In genomic region chr12:124389537-124390441, GRCh38 we compare ENCODE assay signal across 8 cellular contexts.
DNase-seq lines count a peak whose midpoint lies in the region; ATAC-seq and TF ChIP-seq lines count a peak whose summit lies in the region.

No MANE protein-coding gene starts in this region.

- H3K4me1 ChIP-seq in mucosa of stomach (ENCODE audit: control insufficient read depth, insufficient read depth, low read length): peaks cover 74% of the 10 kb centered on the region
- peaks cover 75 to 98% (median 83%) of the 10 kb centered on the region in 4 donors for H3K4me1 ChIP-seq in upper lobe of left lung

- no peak for ATAC-seq in central memory CD8-positive, alpha-beta T cell (replicated peaks; ENCODE audit: extremely low read depth, poor library complexity, severe bottlenecking)
- ATAC-seq in upper lobe of left lung (ENCODE audit: low FRiP score in 2 of 2): peak in 1 of 2 donors; percentile 0
- ATAC-seq in GM19397 (IDR thresholded peaks at IDR 0.05; ENCODE audit: unreplicated experiment): no peak

- peaks cover 30% of the 10 kb centered on the region for H3K4me1 Mint-ChIP-seq in activated naive CD8-positive, alpha-beta T cell (ENCODE audit: low read depth)
- H3K4me1 Mint-ChIP-seq in activated naive CD8-positive, alpha-beta T cell treated with anti-CD3 and anti-CD28 coated beads for 36 hours: peaks cover 36% of the 10 kb centered on the region
- H3K4me1 Mint-ChIP-seq in central memory CD8-positive, alpha-beta T cell: peaks cover 43% of the 10 kb centered on the region

- TF ChIP-seq EP300 in upper lobe of left lung (IDR thresholded peaks at IDR 0.05): no peak

- no peaks in the 10 kb centered on the region for H3K9me3 Mint-ChIP-seq in activated naive CD8-positive, alpha-beta T cell (ENCODE audit: low read depth)
- H3K9me3 Mint-ChIP-seq in activated naive CD8-positive, alpha-beta T cell treated with anti-CD3 and anti-CD28 coated beads for 36 hours: no peaks in the 10 kb centered on the region
- no peaks in the 10 kb centered on the region for H3K9me3 Mint-ChIP-seq in central memory CD8-positive, alpha-beta T cell

- 52 to 85% methylated on average over 8 to 21 of the region's 27 CpGs for WGBS in upper lobe of left lung, 2 donors

- H3K9ac ChIP-seq in mucosa of stomach (ENCODE audit: low read length): peak overlapping the region; percentile 45

- H3K36me3 ChIP-seq in mucosa of stomach (ENCODE audit: control insufficient read depth, insufficient read depth, low read length): peaks cover 1% of the 10 kb centered on the region
- H3K36me3 ChIP-seq in upper lobe of left lung: peaks cover 0 to 29% (median 19%) of the 10 kb centered on the region in 4 donors

- H3K9me3 ChIP-seq in mucosa of stomach (ENCODE audit: control insufficient read depth, low read length): no peaks in the 10 kb centered on the region
- no peaks in the 10 kb centered on the region for H3K9me3 ChIP-seq in upper lobe of left lung

- no peak overlapping the region for H3K27ac Mint-ChIP-seq in activated naive CD8-positive, alpha-beta T cell
- no peak overlapping the region for H3K27ac Mint-ChIP-seq in activated naive CD8-positive, alpha-beta T cell treated with anti-CD3 and anti-CD28 coated beads for 36 hours
- peak overlapping the region; percentile 82 for H3K27ac Mint-ChIP-seq in central memory CD8-positive, alpha-beta T cell (ENCODE audit: low read depth)

- H3K36me3 Mint-ChIP-seq in activated naive CD8-positive, alpha-beta T cell: no peaks in the 10 kb centered on the region
- H3K36me3 Mint-ChIP-seq in activated naive CD8-positive, alpha-beta T cell treated with anti-CD3 and anti-CD28 coated beads for 36 hours: peaks cover 6% of the 10 kb centered on the region
- H3K36me3 Mint-ChIP-seq in central memory CD8-positive, alpha-beta T cell (ENCODE audit: insufficient read depth): peaks cover 21% of the 10 kb centered on the region

- DNase-seq in activated naive CD8-positive, alpha-beta T cell treated with anti-CD3 and anti-CD28 coated beads for 36 hours: no peak
- no peak for DNase-seq in central memory CD8-positive, alpha-beta T cell (ENCODE audit: low spot score in 2 of 2)
- DNase-seq in upper lobe of left lung (no peak), H4 (ENCODE audit: low spot score) (no peak), dermis blood vessel endothelial cell (no peak)

- TF ChIP-seq POLR2A in upper lobe of left lung (IDR thresholded peaks at IDR 0.05): no peak

- peak overlapping the region; percentile 58 for H3K4me3 Mint-ChIP-seq in activated naive CD8-positive, alpha-beta T cell
- H3K4me3 Mint-ChIP-seq in activated naive CD8-positive, alpha-beta T cell treated with anti-CD3 and anti-CD28 coated beads for 36 hours: no peak overlapping the region
- H3K4me3 Mint-ChIP-seq in central memory CD8-positive, alpha-beta T cell: peak overlapping the region; percentile 64

- H3K27me3 ChIP-seq in mucosa of stomach (ENCODE audit: control insufficient read depth, insufficient read depth, low read length) (no peaks in the 10 kb centered on the region), upper lobe of left lung (no peaks in the 10 kb centered on the region)

- H3K4me3 ChIP-seq in mucosa of stomach (ENCODE audit: low read length) (no peak overlapping the region), upper lobe of left lung (peak overlapping the region in 3 of 4 donors; percentile 44 to 63 (median 55))

- H3K27me3 Mint-ChIP-seq in activated naive CD8-positive, alpha-beta T cell: no peaks in the 10 kb centered on the region
- H3K27me3 Mint-ChIP-seq in activated naive CD8-positive, alpha-beta T cell treated with anti-CD3 and anti-CD28 coated beads for 36 hours: no peaks in the 10 kb centered on the region
- H3K27me3 Mint-ChIP-seq in central memory CD8-positive, alpha-beta T cell: no peaks in the 10 kb centered on the region

- H3K27ac ChIP-seq in upper lobe of left lung: peak overlapping the region; percentile 89 to 95 (median 90)

- no peak for TF ChIP-seq CTCF in upper lobe of left lung (IDR thresholded peaks at IDR 0.05)
